1 cellular context compared by ENCODE assay signal in the genomic region with DNA sequence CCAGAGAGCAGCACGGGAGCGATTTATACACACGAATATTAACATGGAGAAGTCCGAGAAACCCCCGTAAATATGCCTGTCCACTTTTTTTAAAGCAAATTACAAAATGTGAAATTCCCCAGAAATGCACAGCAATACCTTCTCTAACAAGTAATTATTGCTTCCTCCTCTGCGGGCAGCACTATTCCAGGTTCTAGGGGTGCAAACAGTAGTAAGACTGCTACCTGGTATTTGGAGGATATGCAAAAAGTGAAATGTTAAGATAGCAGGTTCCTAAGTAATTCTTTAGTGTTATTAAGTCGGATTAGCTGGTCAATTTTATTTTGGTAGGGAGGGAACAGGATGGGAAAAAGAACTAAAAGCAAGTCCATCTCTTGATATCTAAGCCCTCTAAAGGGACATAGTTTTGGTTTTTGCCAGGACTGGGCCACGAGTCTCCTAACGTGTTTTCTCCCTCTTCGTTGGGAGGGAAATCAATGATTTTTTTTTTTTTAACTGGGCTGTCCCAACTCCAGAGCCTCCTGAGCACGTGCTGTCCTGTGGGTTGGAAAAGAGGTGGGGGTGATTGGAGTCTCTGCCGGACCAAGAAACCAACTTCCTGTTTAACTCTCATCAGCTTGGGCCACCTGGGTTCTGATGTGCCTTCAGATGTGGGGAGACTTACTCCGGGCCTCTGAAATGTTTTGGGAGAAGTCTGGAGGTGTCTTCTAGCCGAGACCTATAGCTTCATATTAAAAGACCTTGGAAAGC.
A peak's percentile ranks its signal among the peaks of the same experiment; 100 is the strongest.
TF ChIP-seq lines count a peak whose summit lies in the region.

No MANE protein-coding gene starts in this region.

TF ChIP-seq in HepG2, 621 proteins besides CTCF, POLR2A, EP300 and RAD21 (continued from another document and continues in another):
- TF ChIP-seq HMGXB4 (CRISPR knock-in tag; IDR thresholded peaks at IDR 0.05; ENCODE audit: borderline replicate concordance in 1 of 2, low read depth in 1 of 2) (peak in 1 of 2 experiments; percentile 48; a peak in 1 of 4 replicates), ARID2 (CRISPR knock-in tag; IDR thresholded peaks at IDR 0.05; ENCODE audit: borderline replicate concordance) (no peak), SMARCE1 (IDR thresholded peaks at IDR 0.05; ENCODE audit: borderline replicate concordance) (no peak), ZBTB49 (CRISPR knock-in tag; IDR thresholded peaks at IDR 0.05; ENCODE audit: borderline replicate concordance) (no peak), ZNF619 (CRISPR knock-in tag; IDR thresholded peaks at IDR 0.05) (no peak), ZNF496 (CRISPR knock-in tag; IDR thresholded peaks at IDR 0.05; ENCODE audit: insufficient replicate concordance) (no peak), PHF5A (CRISPR knock-in tag; IDR thresholded peaks at IDR 0.05; ENCODE audit: low read depth, unreplicated experiment) (no peak), ZNF160 (CRISPR knock-in tag; IDR thresholded peaks at IDR 0.05) (no peak), FIP1L1 (IDR thresholded peaks at IDR 0.05; ENCODE audit: borderline replicate concordance, insufficient read depth, low read depth, low read length) (no peak), ZNF44 (CRISPR knock-in tag; IDR thresholded peaks at IDR 0.05) (no peak; the same call in 1 of the 2 replicates), ZNF138 (CRISPR knock-in tag; IDR thresholded peaks at IDR 0.05; ENCODE audit: low read depth) (no peak), ZBTB42 (CRISPR knock-in tag; IDR thresholded peaks at IDR 0.05) (0 out of 2 replicates have a peak, but pooled peaks have one; percentile 57), NCOA5 (CRISPR knock-in tag; IDR thresholded peaks at IDR 0.05) (no peak), SIN3A (IDR thresholded peaks at IDR 0.05; ENCODE audit: borderline replicate concordance, low read depth, low read length) (no peak), ZNF567 (CRISPR knock-in tag; IDR thresholded peaks at IDR 0.05; ENCODE audit: borderline replicate concordance) (no peak), ZNF704 (CRISPR knock-in tag; IDR thresholded peaks at IDR 0.05; ENCODE audit: borderline replicate concordance) (no peak; the same call in 1 of the 2 replicates), ZMYM2 (CRISPR knock-in tag; IDR thresholded peaks at IDR 0.05) (no peak), FOXM1 (CRISPR knock-in tag; IDR thresholded peaks at IDR 0.05) (no peak), ZNF615 (CRISPR knock-in tag; IDR thresholded peaks at IDR 0.05; ENCODE audit: borderline replicate concordance) (no peak), ZNF7 (CRISPR knock-in tag; IDR thresholded peaks at IDR 0.05) (no peak), JUN (CRISPR knock-in tag; IDR thresholded peaks at IDR 0.05) (no peak; the same call in 1 of the 2 replicates), TRAFD1 (CRISPR knock-in tag; IDR thresholded peaks at IDR 0.05; ENCODE audit: borderline replicate concordance) (no peak), TEAD2 (CRISPR knock-in tag; IDR thresholded peaks at IDR 0.05) (no peak), ZNF556 (CRISPR knock-in tag; IDR thresholded peaks at IDR 0.05; ENCODE audit: borderline replicate concordance) (no peak), RFX5 (IDR thresholded peaks at IDR 0.05; ENCODE audit: low read depth, low read length) (no peak), XBP1 (CRISPR knock-in tag; IDR thresholded peaks at IDR 0.05) (no peak), CBX5 (CRISPR knock-in tag; IDR thresholded peaks at IDR 0.05; ENCODE audit: borderline replicate concordance) (no peak), FOXC1 (CRISPR knock-in tag; IDR thresholded peaks at IDR 0.05; ENCODE audit: borderline replicate concordance) (no peak), BORCS8-MEF2B (CRISPR knock-in tag; IDR thresholded peaks at IDR 0.05) (0 out of 2 replicates have a peak, but pooled peaks have one; percentile 35), KMT2A (CRISPR knock-in tag; IDR thresholded peaks at IDR 0.05) (peak; percentile 60; the same call in 1 of the 2 replicates), GPN1 (CRISPR knock-in tag; IDR thresholded peaks at IDR 0.05; ENCODE audit: borderline replicate concordance) (no peak), ZNF232 (CRISPR knock-in tag; IDR thresholded peaks at IDR 0.05; ENCODE audit: borderline replicate concordance) (peak; percentile 81; the same call in 1 of the 2 replicates)
- TF ChIP-seq, protein P1, sequence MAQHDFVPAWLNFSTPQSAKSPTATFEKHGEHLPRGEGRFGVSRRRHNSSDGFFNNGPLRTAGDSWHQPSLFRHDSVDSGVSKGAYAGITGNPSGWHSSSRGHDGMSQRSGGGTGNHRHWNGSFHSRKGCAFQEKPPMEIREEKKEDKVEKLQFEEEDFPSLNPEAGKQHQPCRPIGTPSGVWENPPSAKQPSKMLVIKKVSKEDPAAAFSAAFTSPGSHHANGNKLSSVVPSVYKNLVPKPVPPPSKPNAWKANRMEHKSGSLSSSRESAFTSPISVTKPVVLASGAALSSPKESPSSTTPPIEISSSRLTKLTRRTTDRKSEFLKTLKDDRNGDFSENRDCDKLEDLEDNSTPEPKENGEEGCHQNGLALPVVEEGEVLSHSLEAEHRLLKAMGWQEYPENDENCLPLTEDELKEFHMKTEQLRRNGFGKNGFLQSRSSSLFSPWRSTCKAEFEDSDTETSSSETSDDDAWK (CRISPR knock-in tag; IDR thresholded peaks at IDR 0.05) = no peak
- TF ChIP-seq, protein P2, sequence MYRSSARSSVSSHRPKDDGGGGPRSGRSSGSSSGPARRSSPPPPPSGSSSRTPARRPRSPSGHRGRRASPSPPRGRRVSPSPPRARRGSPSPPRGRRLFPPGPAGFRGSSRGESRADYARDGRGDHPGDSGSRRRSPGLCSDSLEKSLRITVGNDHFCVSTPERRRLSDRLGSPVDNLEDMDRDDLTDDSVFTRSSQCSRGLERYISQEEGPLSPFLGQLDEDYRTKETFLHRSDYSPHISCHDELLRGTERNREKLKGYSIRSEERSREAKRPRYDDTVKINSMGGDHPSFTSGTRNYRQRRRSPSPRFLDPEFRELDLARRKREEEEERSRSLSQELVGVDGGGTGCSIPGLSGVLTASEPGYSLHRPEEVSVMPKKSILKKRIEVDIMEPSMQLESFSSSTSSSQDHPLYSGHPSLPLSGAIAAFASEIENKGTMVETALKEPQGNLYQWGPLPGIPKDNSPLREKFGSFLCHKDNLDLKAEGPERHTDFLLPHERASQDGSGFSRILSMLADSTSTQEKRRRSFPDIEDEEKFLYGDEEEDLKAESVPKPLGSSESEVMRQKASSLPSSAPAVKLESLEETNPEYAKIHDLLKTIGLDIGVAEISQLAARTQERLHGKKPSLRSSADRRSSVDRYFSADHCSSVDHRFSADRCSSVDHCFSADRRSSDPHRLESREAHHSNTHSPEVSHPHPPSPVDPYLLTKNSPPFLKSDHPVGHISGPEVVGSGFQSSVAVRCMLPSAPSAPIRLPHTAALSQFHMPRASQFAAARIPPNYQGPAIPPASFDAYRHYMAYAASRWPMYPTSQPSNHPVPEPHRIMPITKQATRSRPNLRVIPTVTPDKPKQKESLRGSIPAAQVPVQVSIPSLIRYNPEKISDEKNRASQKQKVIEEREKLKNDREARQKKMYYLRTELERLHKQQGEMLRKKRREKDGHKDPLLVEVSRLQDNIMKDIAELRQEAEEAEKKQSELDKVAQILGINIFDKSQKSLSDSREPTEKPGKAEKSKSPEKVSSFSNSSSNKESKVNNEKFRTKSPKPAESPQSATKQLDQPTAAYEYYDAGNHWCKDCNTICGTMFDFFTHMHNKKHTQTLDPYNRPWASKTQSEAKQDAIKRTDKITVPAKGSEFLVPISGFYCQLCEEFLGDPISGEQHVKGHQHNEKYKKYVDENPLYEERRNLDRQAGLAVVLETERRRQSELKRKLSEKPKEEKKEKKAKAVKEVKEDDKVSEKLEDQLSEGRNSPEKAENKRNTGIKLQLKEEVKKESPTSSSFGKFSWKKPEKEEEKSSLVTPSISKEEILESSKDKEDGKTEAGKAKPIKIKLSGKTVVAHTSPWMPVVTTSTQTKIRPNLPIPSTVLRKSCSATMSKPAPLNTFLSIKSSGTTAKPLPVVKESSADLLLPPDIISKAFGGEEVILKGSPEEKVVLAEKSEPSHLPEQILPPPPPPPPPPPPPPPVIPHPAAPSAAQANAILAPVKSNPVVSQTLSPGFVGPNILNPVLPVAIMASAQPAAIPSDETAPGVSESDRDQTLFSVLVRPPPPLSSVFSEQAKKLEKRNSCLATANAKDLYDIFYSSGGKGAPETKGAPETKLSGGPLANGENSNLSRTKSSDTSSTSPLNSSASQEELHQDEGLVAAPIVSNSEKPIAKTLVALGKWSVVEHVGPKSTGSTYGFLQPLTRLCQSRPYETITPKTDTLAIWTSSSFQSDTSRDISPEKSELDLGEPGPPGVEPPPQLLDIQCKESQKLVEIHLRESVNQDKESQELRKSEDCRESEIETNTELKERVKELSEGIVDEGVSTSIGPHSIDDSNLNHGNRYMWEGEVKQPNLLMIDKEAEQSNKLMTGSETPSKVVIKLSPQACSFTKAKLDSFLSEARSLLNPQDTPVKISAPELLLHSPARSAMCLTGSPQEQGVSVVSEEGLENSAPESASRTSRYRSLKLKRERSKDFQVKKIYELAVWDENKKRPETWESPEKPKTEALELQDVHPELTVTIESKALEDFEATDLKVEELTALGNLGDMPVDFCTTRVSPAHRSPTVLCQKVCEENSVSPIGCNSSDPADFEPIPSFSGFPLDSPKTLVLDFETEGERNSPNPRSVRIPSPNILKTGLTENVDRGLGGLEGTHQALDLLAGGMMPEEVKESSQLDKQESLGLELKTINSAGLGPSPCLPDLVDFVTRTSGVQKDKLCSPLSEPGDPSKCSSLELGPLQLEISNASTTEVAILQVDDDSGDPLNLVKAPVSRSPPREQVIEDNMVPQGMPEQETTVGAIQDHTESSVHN (CRISPR knock-in tag; IDR thresholded peaks at IDR 0.05) = no peak
- TF ChIP-seq, protein P3, sequence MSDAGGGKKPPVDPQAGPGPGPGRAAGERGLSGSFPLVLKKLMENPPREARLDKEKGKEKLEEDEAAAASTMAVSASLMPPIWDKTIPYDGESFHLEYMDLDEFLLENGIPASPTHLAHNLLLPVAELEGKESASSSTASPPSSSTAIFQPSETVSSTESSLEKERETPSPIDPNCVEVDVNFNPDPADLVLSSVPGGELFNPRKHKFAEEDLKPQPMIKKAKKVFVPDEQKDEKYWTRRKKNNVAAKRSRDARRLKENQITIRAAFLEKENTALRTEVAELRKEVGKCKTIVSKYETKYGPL (CRISPR knock-in tag; IDR thresholded peaks at IDR 0.05) = 0 out of 2 replicates have a peak, but pooled peaks have one; percentile 29
- TF ChIP-seq, protein P4, sequence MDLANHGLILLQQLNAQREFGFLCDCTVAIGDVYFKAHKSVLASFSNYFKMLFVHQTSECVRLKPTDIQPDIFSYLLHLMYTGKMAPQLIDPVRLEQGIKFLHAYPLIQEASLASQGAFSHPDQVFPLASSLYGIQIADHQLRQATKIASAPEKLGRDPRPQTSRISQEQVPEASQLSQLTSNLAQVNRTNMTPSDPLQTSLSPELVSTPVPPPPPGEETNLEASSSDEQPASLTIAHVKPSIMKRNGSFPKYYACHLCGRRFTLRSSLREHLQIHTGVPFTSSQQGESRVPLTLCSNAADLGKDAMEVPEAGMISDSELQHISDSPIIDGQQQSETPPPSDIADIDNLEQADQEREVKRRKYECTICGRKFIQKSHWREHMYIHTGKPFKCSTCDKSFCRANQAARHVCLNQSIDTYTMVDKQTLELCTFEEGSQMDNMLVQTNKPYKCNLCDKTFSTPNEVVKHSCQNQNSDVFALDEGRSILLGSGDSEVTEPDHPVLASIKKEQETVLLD (CRISPR knock-in tag; IDR thresholded peaks at IDR 0.05; ENCODE audit: low read depth) = no peak
